In genomic region chr1:27234054-27234882, GRCh38 we compare ENCODE assay signal across 8 cellular contexts. TPM values are rescaled to one million over a fixed set of nuclear protein-coding genes. Genes with fewer than 3 reads are reported as not detected.
DNase-seq lines count a peak whose midpoint lies in the region; ATAC-seq, FAIRE-seq and TF ChIP-seq lines count a peak whose summit lies in the region.

Gene WDTC1, plus strand, starts transcription at chr1:27234632. Its CDS starts 26,423 bp downstream, at chr1:27261055.

- no peaks in the 10 kb centered on the region for H3K27me3 Mint-ChIP-seq in activated naive CD8-positive, alpha-beta T cell treated with anti-CD3 and anti-CD28 coated beads, Interleukin-2, amount 50 U/mL, for 24 hours

- H3K27me3 ChIP-seq in pancreas = no peaks in the 10 kb centered on the region
- no peaks in the 10 kb centered on the region for H3K27me3 ChIP-seq in tibial artery

- H3K4me1 ChIP-seq in pancreas (peaks cover 7 to 10% (median 7%) of the 10 kb centered on the region in 3 donors), tibial artery (peaks cover 0 to 25% (median 19%) of the 10 kb centered on the region in 4 donors)

- intact Hi-C loops in Right ventricle myocardium inferior (cut with DNase I) = no loop called here
- intact Hi-C loops in pancreas (cut with DNase I) = no loop called here
- intact Hi-C loops in tibial artery (cut with DNase I; ENCODE audit: low total_unique reads) = no loop called here

- H3K9me3 ChIP-seq in pancreas (no peaks in the 10 kb centered on the region), tibial artery (no peaks in the 10 kb centered on the region)

- FAIRE-seq in pancreas (lab: Jason Lieb, UNC) = peak; percentile 29

- peak within 1 kb of the TSS; percentile 93 for H3K27ac Mint-ChIP-seq in activated naive CD8-positive, alpha-beta T cell treated with anti-CD3 and anti-CD28 coated beads, Interleukin-2, amount 50 U/mL, for 24 hours

- peak within 1 kb of the TSS; percentile 91 for H3K4me3 Mint-ChIP-seq in activated naive CD8-positive, alpha-beta T cell treated with anti-CD3 and anti-CD28 coated beads, Interleukin-2, amount 50 U/mL, for 24 hours

- H3K4me3 ChIP-seq in GM12865 (ENCODE audit: low read depth, low read length) (peak within 1 kb of the TSS; percentile 72), pancreas (peak within 1 kb of the TSS; percentile 81 to 92 (median 88)), tibial artery (peak within 1 kb of the TSS; percentile 96 to 99)

- no peaks in the 10 kb centered on the region for H3K36me3 Mint-ChIP-seq in activated naive CD8-positive, alpha-beta T cell treated with anti-CD3 and anti-CD28 coated beads, Interleukin-2, amount 50 U/mL, for 24 hours (ENCODE audit: low read depth)

- TF ChIP-seq CTCF in GM12865 (IDR thresholded peaks at IDR 0.05; ENCODE audit: insufficient read depth, low read depth, low read length, missing control alignments) (no peak), pancreas (IDR thresholded peaks at IDR 0.05) (no peak), tibial artery (IDR thresholded peaks at IDR 0.05) (no peak)

- H3K9me3 Mint-ChIP-seq in activated naive CD8-positive, alpha-beta T cell treated with anti-CD3 and anti-CD28 coated beads, Interleukin-2, amount 50 U/mL, for 24 hours = no peaks in the 10 kb centered on the region

- WGBS in pancreas, 2 donors = 1 to 2% methylated on average over 54 to 71 of the region's 71 CpGs

- peak; percentile 99 for DNase-seq in GM12865 (ENCODE audit: low read depth)
- peak; percentile 80 for DNase-seq in NCI-H1417 treated with DMSO at 0.1 percent for 48 hours (lab: John Stamatoyannopoulos, UW)
- peak; percentile 94 for DNase-seq in SW480 (ENCODE audit: low spot score)
- peak; percentile 97 for DNase-seq in activated naive CD8-positive, alpha-beta T cell treated with anti-CD3 and anti-CD28 coated beads, Interleukin-2, amount 50 U/mL, for 24 hours
- DNase-seq in Right ventricle myocardium inferior (ENCODE audit: missing footprints) = peak; percentile 99
- peak; percentile 97 to 99 (median 98) for DNase-seq in pancreas
- peak; percentile 97 to 99 for DNase-seq in tibial artery

- H3K36me3 ChIP-seq in pancreas = no peaks in the 10 kb centered on the region
- H3K36me3 ChIP-seq in tibial artery = no peaks in the 10 kb centered on the region

- ATAC-seq in HG02763 (IDR thresholded peaks at IDR 0.05; ENCODE audit: unreplicated experiment) (peak; percentile 92), Right ventricle myocardium inferior (peak; percentile 99), pancreas (peak; percentile 93 to 99 (median 96))
- ATAC-seq in activated naive CD8-positive, alpha-beta T cell treated with anti-CD3 and anti-CD28 coated beads, Interleukin-2, amount 50 U/mL, for 24 hours = peak; percentile 97

- H3K4me1 Mint-ChIP-seq in activated naive CD8-positive, alpha-beta T cell treated with anti-CD3 and anti-CD28 coated beads, Interleukin-2, amount 50 U/mL, for 24 hours = peaks cover 29% of the 10 kb centered on the region

- H3K27ac ChIP-seq in pancreas = peak within 1 kb of the TSS; percentile 50 to 85 (median 72)
- peak within 1 kb of the TSS; percentile 82 to 94 for H3K27ac ChIP-seq in tibial artery

RNA-seq across cellular contexts. Expression of gene WDTC1, which starts in this region (rescaled TPM):
- 64.2 TPM for total RNA-seq in Right ventricle myocardium inferior
- total RNA-seq in pancreas = 10 to 100 TPM; 15.6 to 33.2 (median 20.0) TPM
- 10 to 100 TPM; 12.2 to 12.8 TPM for polyA plus RNA-seq in pancreas

Comparison
In these comparisons a context has a peak if more than half of its experiments do, and no peak if none do; other contexts are left out.
1. Peak in every context shown above with its lines: DNase-seq, ATAC-seq, H3K4me3 ChIP-seq and H3K27ac ChIP-seq.